17 cellular contexts compared by ENCODE assay signal in genomic region chr18:35641916-35642315, GRCh38.
DNase-seq lines count a peak whose midpoint lies in the region; TF ChIP-seq lines count a peak whose summit lies in the region.
"Had no signal": no experiment of that assay in that cellular context is flagged by ENCODE, and none has a peak within 500 bp of the region (broad histone marks: within the 10 kb centered on the region; RNA-seq: fewer than 3 reads in every experiment).

No MANE protein-coding gene starts in this region.

- H2BK12ac ChIP-seq in H9 (ENCODE audit: insufficient read length, low read depth, low read length) (no peak overlapping the region), trophoblast cell (ENCODE audit: low read length) (no peak overlapping the region)

- H2BK15ac ChIP-seq in H9 (ENCODE audit: low read depth, low read length): no peak overlapping the region

- no peak overlapping the region for H3K4me3 Mint-ChIP-seq in H9
- H3K4me3 Mint-ChIP-seq: CD4-positive, alpha-beta memory T cell; HFFc6 had no signal

- H3K9me3 ChIP-seq in H9 (ENCODE audit: control insufficient read depth, low read depth, low read length) (peaks cover 5% of the 10 kb centered on the region), adipocyte (ENCODE audit: control insufficient read depth, low read length) (no peaks in the 10 kb centered on the region), trophoblast cell (ENCODE audit: insufficient read depth, low read depth, low read length) (peaks cover 3% of the 10 kb centered on the region)
- H3K9me3 ChIP-seq: SK-N-SH had no signal

- no peak overlapping the region for H2AK5ac ChIP-seq in H9 (ENCODE audit: insufficient read length, low read length)
- no peak overlapping the region for H2AK5ac ChIP-seq in trophoblast cell (ENCODE audit: low read length)

- H3K23me2 ChIP-seq in H9 (ENCODE audit: insufficient read length, low read depth, low read length, poor library complexity, severe bottlenecking): no peaks in the 10 kb centered on the region

- WGBS in H9 (ENCODE audit: extremely low coverage, insufficient read length, low lambda C conversion rate): no CpG with 5 or more reads among the region's 3 CpGs
- no CpG with 5 or more reads among the region's 3 CpGs for WGBS in trophoblast cell (ENCODE audit: extremely low coverage, insufficient coverage, insufficient read length)

- H3K27me3 Mint-ChIP-seq in H9 (ENCODE audit: low read depth): no peaks in the 10 kb centered on the region
- H3K27me3 Mint-ChIP-seq: CD4-positive, alpha-beta memory T cell had no signal

- DNase-seq in H9 (no peak), adipocyte (ENCODE audit: low read depth) (peak; percentile 29), fibroblast of mammary gland (ENCODE audit: low read depth) (peak; percentile 54), trophoblast cell (peak; percentile 17 to 72), retina (no peak)
- DNase-seq in activated CD4-positive, CD25-positive, alpha-beta regulatory T cell (lab: John Stamatoyannopoulos, UW): no peak
- DNase-seq in activated CD4-positive, CD25-positive, alpha-beta regulatory T cell treated with anti-CD3 and anti-CD28 coated beads, Interleukin-2, amount 50 U/mL, for 72 hours: no peak
- DNase-seq: CD4-positive, alpha-beta memory T cell; HFFc6; NCI-H1930; NCI-H226; NCI-H524; NCI-H82; OCI-M1; RPMI8226; SHP77 treated with DMSO at 0.1 percent for 48 hours; SK-N-SH had no signal

- no peak overlapping the region for H3K56ac ChIP-seq in H9 (ENCODE audit: insufficient read length, low read depth, low read length)

- no peak for TF ChIP-seq CTCF in H9 (conservative IDR thresholded peaks at IDR 0.05)
- no peak for TF ChIP-seq CTCF in fibroblast of mammary gland (conservative IDR thresholded peaks at IDR 0.05; ENCODE audit: control insufficient read depth, insufficient read depth, low read depth, low read length)

- H2BK20ac ChIP-seq in H9 (ENCODE audit: low read depth, low read length, poor library complexity, severe bottlenecking): no peak overlapping the region

- H3K4me2 ChIP-seq in H9 (ENCODE audit: insufficient read depth, insufficient read length, low read length) (no peak overlapping the region), trophoblast cell (ENCODE audit: low read length) (no peak overlapping the region)
- H3K4me2 ChIP-seq: SK-N-SH had no signal

- H4K8ac ChIP-seq in H9 (replicated peaks; ENCODE audit: insufficient read length, low read depth, low read length): no peak overlapping the region
- H4K8ac ChIP-seq in trophoblast cell (ENCODE audit: low read depth, low read length): no peak overlapping the region

- H3K27ac Mint-ChIP-seq in H9: no peak overlapping the region
- H3K27ac Mint-ChIP-seq: HFFc6 had no signal

- H4K12ac ChIP-seq in trophoblast cell (ENCODE audit: low read depth, low read length): no peak overlapping the region

- no peaks in the 10 kb centered on the region; the same call in 1 of the 2 replicates for H3K79me2 ChIP-seq in H9 (ENCODE audit: insufficient read depth, low read length)
- H3K79me2 ChIP-seq in trophoblast cell (ENCODE audit: control insufficient read depth, insufficient read depth, low read length, poor library complexity): no peaks in the 10 kb centered on the region

- H4K91ac ChIP-seq in H9 (ENCODE audit: insufficient read length, low read depth, low read length) (no peak overlapping the region), trophoblast cell (ENCODE audit: low read depth, low read length) (no peak overlapping the region)

- H2BK5ac ChIP-seq in H9 (ENCODE audit: insufficient read length, low read length): no peak overlapping the region
- H2BK5ac ChIP-seq in trophoblast cell (ENCODE audit: low read depth, low read length, poor library complexity): no peak overlapping the region

- no peak overlapping the region for H4K5ac ChIP-seq in H9 (ENCODE audit: insufficient read length, low read depth, low read length)

- H2BK120ac ChIP-seq in H9 (ENCODE audit: low read depth, low read length, poor library complexity, severe bottlenecking) (no peak overlapping the region), trophoblast cell (ENCODE audit: insufficient read depth, low read length, poor library complexity) (no peak overlapping the region)

- H3K27me3 ChIP-seq in H9 (ENCODE audit: insufficient read depth, low read length) (no peaks in the 10 kb centered on the region), adipocyte (replicated peaks; ENCODE audit: control insufficient read depth, insufficient read depth, low read length) (no peaks in the 10 kb centered on the region), trophoblast cell (ENCODE audit: insufficient read depth, low read length) (no peaks in the 10 kb centered on the region)

- peaks cover 0 to 17% of the 10 kb centered on the region in 2 experiments; a peak in 4 of 5 replicates for H3K9me3 Mint-ChIP-seq in H9
- H3K9me3 Mint-ChIP-seq: HFFc6 had no signal

- peaks cover 25 to 28% (median 26%) of the 10 kb centered on the region in 3 experiments for H3K36me3 Mint-ChIP-seq in H9 (ENCODE audit: insufficient read depth in 1 of 3, low read depth in 3 of 3)

- H3K27ac ChIP-seq in H9 (ENCODE audit: insufficient read length, low read depth, low read length) (no peak overlapping the region), trophoblast cell (ENCODE audit: low read depth, low read length) (no peak overlapping the region)

- no peak overlapping the region for H3K23ac ChIP-seq in H9 (ENCODE audit: insufficient read length, low read depth, low read length)
- H3K23ac ChIP-seq in trophoblast cell (ENCODE audit: low read length): no peak overlapping the region

- H4K20me1 ChIP-seq in H9 (ENCODE audit: control insufficient read depth, insufficient read depth, insufficient read length): no peaks in the 10 kb centered on the region

- H3K4me3 ChIP-seq in adipocyte (ENCODE audit: low read length): no peak overlapping the region
- H3K4me3 ChIP-seq in fibroblast of mammary gland (ENCODE audit: control insufficient read depth, low read depth, low read length): no peak overlapping the region
- H3K4me3 ChIP-seq in trophoblast cell (ENCODE audit: low read depth, low read length): no peak overlapping the region

- H3K14ac ChIP-seq in H9 (ENCODE audit: insufficient read depth, low read length) (no peak overlapping the region), trophoblast cell (ENCODE audit: low read length) (no peak overlapping the region)

- peak overlapping the region; percentile 3 for H3T11ph ChIP-seq in H9 (ENCODE audit: low read length)

- no peak overlapping the region for H2AFZ ChIP-seq in H9 (ENCODE audit: low read length)
- H2AFZ ChIP-seq in trophoblast cell (ENCODE audit: insufficient read depth, low read length, poor library complexity): no peak overlapping the region

- no peak overlapping the region for H3K4ac ChIP-seq in H9 (ENCODE audit: low read depth, low read length)
- H3K4ac ChIP-seq in trophoblast cell (ENCODE audit: low read depth, low read length): no peak overlapping the region

- H3K4me1 Mint-ChIP-seq in H9: peaks cover 0 to 3% of the 10 kb centered on the region in 2 experiments; a peak in 1 of 4 replicates

- H3K4me1 ChIP-seq in H9 (ENCODE audit: insufficient read depth, low read length) (no peaks in the 10 kb centered on the region), adipocyte (ENCODE audit: control insufficient read depth, insufficient read depth, low read length) (peaks cover 7% of the 10 kb centered on the region), trophoblast cell (ENCODE audit: control insufficient read depth in 1 of 2, insufficient read depth in 2 of 2, low read length in 2 of 2) (peaks cover 0 to 5% of the 10 kb centered on the region in 2 experiments)

- H3K36me3 ChIP-seq in adipocyte (ENCODE audit: control insufficient read depth, insufficient read depth, low read length, severe bottlenecking) (peaks cover 5% of the 10 kb centered on the region), trophoblast cell (ENCODE audit: control insufficient read depth in 1 of 2, insufficient read depth in 2 of 2, low read length in 2 of 2) (peaks cover 4 to 6% of the 10 kb centered on the region in 2 experiments)

- H3K79me1 ChIP-seq in H9 (ENCODE audit: insufficient read depth, low read depth, low read length, poor library complexity, severe bottlenecking) (no peaks in the 10 kb centered on the region), trophoblast cell (ENCODE audit: low read length) (peaks cover 2% of the 10 kb centered on the region)

- no peak overlapping the region for H3K9ac ChIP-seq in H9 (ENCODE audit: extremely low read depth, insufficient read length, low read length)
- no peak overlapping the region for H3K9ac ChIP-seq in adipocyte (ENCODE audit: low read length)
- no peak overlapping the region for H3K9ac ChIP-seq in trophoblast cell (ENCODE audit: low read length)
- H3K9ac ChIP-seq: SK-N-SH had no signal

- H3K18ac ChIP-seq in H9 (ENCODE audit: insufficient read length, low read depth, low read length) (no peak overlapping the region), trophoblast cell (ENCODE audit: low read length) (no peak overlapping the region)

Comparison
In these comparisons a context has a peak if more than half of its experiments do, and no peak if none do; other contexts are left out.
1. DNase-seq: peak in adipocyte (single experiment), fibroblast of mammary gland (single experiment) and trophoblast cell (2 of 2); none in H9 (single experiment), retina (single experiment), activated CD4-positive, CD25-positive, alpha-beta regulatory T cell (0 of 4) and activated CD4-positive, CD25-positive, alpha-beta regulatory T cell treated with anti-CD3 and anti-CD28 coated beads, Interleukin-2, amount 50 U/mL, for 72 hours (single experiment).